In genomic region chr16:14285542-14286380, GRCh38 we compare ENCODE assay signal across 1 cellular context.
TF ChIP-seq lines count a peak whose summit lies in the region.

No MANE protein-coding gene starts in this region.

TF ChIP-seq in HepG2, 621 proteins besides CTCF, POLR2A, EP300 and RAD21 (continued from another document and continues in another):
- TF ChIP-seq, protein P1, sequence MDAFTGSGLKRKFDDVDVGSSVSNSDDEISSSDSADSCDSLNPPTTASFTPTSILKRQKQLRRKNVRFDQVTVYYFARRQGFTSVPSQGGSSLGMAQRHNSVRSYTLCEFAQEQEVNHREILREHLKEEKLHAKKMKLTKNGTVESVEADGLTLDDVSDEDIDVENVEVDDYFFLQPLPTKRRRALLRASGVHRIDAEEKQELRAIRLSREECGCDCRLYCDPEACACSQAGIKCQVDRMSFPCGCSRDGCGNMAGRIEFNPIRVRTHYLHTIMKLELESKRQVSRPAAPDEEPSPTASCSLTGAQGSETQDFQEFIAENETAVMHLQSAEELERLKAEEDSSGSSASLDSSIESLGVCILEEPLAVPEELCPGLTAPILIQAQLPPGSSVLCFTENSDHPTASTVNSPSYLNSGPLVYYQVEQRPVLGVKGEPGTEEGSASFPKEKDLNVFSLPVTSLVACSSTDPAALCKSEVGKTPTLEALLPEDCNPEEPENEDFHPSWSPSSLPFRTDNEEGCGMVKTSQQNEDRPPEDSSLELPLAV (CRISPR knock-in tag; conservative IDR thresholded peaks at IDR 0.05; ENCODE audit: low read depth): no peak
- TF ChIP-seq ETV5 (CRISPR knock-in tag; IDR thresholded peaks at IDR 0.05; ENCODE audit: borderline replicate concordance) (peak; percentile 46), ZNF891 (CRISPR knock-in tag; IDR thresholded peaks at IDR 0.05) (0 out of 2 replicates have a peak, but pooled peaks have one; percentile 4), DNMT1 (CRISPR knock-in tag; IDR thresholded peaks at IDR 0.05) (peak; percentile 100), ZFAT (CRISPR knock-in tag; conservative IDR thresholded peaks at IDR 0.05) (no peak), SMAD1 (CRISPR knock-in tag; IDR thresholded peaks at IDR 0.05; ENCODE audit: borderline replicate concordance, low read depth) (peak; percentile 99), ZNF652 (CRISPR knock-in tag; IDR thresholded peaks at IDR 0.05; ENCODE audit: borderline replicate concordance, low read depth) (no peak), TERF1 (CRISPR knock-in tag; IDR thresholded peaks at IDR 0.05) (no peak; the same call in 1 of the 2 replicates), ELF4 (CRISPR knock-in tag; IDR thresholded peaks at IDR 0.05; ENCODE audit: borderline replicate concordance) (no peak), THAP9 (CRISPR knock-in tag; IDR thresholded peaks at IDR 0.05; ENCODE audit: borderline replicate concordance) (peak; percentile 18; the same call in 1 of the 2 replicates), ZBTB37 (CRISPR knock-in tag; IDR thresholded peaks at IDR 0.05) (peak; percentile 25; the same call in 1 of the 2 replicates), ZNF460 (CRISPR knock-in tag; IDR thresholded peaks at IDR 0.05; ENCODE audit: borderline replicate concordance) (peak; percentile 50; the same call in 1 of the 2 replicates), TSC22D2 (CRISPR knock-in tag; IDR thresholded peaks at IDR 0.05; ENCODE audit: borderline replicate concordance) (peak; percentile 94; the same call in 1 of the 2 replicates), ZNF260 (CRISPR knock-in tag; IDR thresholded peaks at IDR 0.05; ENCODE audit: borderline replicate concordance, low read depth) (peak; percentile 55; the same call in 1 of the 2 replicates), NCOA2 (CRISPR knock-in tag; IDR thresholded peaks at IDR 0.05) (peak; percentile 67), SNAPC4 (CRISPR knock-in tag; IDR thresholded peaks at IDR 0.05) (0 out of 2 replicates have a peak, but pooled peaks have one; percentile 59), ZNF639 (CRISPR knock-in tag; conservative IDR thresholded peaks at IDR 0.05) (peak; percentile 85; the same call in 1 of the 2 replicates), RELA (CRISPR knock-in tag; IDR thresholded peaks at IDR 0.05) (peak; percentile 97), REST (IDR thresholded peaks at IDR 0.05; ENCODE audit: borderline replicate concordance in 1 of 2, low read depth in 1 of 2, low read length in 2 of 2) (peak in 1 of 2 experiments; percentile 27; a peak in 2 of 4 replicates), ZNF136 (CRISPR knock-in tag; IDR thresholded peaks at IDR 0.05; ENCODE audit: low read depth) (no peak; the same call in 1 of the 2 replicates), TEAD3 (CRISPR knock-in tag; optimal IDR thresholded peaks at IDR 0.05; ENCODE audit: borderline replicate concordance) (peak; percentile 82), ZBTB7B (CRISPR knock-in tag; IDR thresholded peaks at IDR 0.05) (peak; percentile 98), JDP2 (CRISPR knock-in tag; IDR thresholded peaks at IDR 0.05; ENCODE audit: borderline replicate concordance) (no peak)
- TF ChIP-seq, protein P2, sequence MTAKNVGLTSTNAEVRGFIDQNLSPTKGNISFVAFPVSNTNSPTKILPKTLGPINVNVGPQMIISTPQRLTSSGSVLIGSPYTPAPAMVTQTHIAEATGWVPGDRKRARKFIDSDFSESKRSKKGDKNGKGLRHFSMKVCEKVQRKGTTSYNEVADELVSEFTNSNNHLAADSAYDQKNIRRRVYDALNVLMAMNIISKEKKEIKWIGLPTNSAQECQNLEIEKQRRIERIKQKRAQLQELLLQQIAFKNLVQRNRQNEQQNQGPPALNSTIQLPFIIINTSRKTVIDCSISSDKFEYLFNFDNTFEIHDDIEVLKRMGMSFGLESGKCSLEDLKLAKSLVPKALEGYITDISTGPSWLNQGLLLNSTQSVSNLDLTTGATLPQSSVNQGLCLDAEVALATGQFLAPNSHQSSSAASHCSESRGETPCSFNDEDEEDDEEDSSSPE (CRISPR knock-in tag; IDR thresholded peaks at IDR 0.05): peak; percentile 81
- TF ChIP-seq, protein P3, sequence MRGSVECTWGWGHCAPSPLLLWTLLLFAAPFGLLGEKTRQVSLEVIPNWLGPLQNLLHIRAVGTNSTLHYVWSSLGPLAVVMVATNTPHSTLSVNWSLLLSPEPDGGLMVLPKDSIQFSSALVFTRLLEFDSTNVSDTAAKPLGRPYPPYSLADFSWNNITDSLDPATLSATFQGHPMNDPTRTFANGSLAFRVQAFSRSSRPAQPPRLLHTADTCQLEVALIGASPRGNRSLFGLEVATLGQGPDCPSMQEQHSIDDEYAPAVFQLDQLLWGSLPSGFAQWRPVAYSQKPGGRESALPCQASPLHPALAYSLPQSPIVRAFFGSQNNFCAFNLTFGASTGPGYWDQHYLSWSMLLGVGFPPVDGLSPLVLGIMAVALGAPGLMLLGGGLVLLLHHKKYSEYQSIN (CRISPR knock-in tag; IDR thresholded peaks at IDR 0.05; ENCODE audit: borderline replicate concordance): no peak
- TF ChIP-seq, protein P4, sequence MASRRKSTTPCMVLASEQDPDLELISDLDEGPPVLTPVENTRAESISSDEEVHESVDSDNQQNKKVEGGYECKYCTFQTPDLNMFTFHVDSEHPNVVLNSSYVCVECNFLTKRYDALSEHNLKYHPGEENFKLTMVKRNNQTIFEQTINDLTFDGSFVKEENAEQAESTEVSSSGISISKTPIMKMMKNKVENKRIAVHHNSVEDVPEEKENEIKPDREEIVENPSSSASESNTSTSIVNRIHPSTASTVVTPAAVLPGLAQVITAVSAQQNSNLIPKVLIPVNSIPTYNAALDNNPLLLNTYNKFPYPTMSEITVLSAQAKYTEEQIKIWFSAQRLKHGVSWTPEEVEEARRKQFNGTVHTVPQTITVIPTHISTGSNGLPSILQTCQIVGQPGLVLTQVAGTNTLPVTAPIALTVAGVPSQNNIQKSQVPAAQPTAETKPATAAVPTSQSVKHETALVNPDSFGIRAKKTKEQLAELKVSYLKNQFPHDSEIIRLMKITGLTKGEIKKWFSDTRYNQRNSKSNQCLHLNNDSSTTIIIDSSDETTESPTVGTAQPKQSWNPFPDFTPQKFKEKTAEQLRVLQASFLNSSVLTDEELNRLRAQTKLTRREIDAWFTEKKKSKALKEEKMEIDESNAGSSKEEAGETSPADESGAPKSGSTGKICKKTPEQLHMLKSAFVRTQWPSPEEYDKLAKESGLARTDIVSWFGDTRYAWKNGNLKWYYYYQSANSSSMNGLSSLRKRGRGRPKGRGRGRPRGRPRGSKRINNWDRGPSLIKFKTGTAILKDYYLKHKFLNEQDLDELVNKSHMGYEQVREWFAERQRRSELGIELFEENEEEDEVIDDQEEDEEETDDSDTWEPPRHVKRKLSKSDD (CRISPR knock-in tag; IDR thresholded peaks at IDR 0.05; ENCODE audit: low read depth): peak; percentile 93
- TF ChIP-seq, protein P5, sequence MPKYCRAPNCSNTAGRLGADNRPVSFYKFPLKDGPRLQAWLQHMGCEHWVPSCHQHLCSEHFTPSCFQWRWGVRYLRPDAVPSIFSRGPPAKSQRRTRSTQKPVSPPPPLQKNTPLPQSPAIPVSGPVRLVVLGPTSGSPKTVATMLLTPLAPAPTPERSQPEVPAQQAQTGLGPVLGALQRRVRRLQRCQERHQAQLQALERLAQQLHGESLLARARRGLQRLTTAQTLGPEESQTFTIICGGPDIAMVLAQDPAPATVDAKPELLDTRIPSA (CRISPR knock-in tag; IDR thresholded peaks at IDR 0.05; ENCODE audit: borderline replicate concordance): peak; percentile 93; the same call in 1 of the 2 replicates
